In genomic region chr13:109330941-109331340, GRCh38 we compare ENCODE assay signal across 24 cellular contexts.
DNase-seq lines count a peak whose midpoint lies in the region; ATAC-seq and TF ChIP-seq lines count a peak whose summit lies in the region.
"Had no signal": no experiment of that assay in that cellular context is flagged by ENCODE, and none has a peak within 500 bp of the region (broad histone marks: within the 10 kb centered on the region; RNA-seq: fewer than 3 reads in every experiment).

No MANE protein-coding gene starts in this region.

- H3K36me3 ChIP-seq in ACC112 (ENCODE audit: insufficient read depth, low read length) (no peaks in the 10 kb centered on the region), brain microvascular endothelial cell (replicated peaks) (no peaks in the 10 kb centered on the region), HAP-1 (replicated peaks) (no peaks in the 10 kb centered on the region)
- H3K36me3 ChIP-seq: esophagus muscularis mucosa, MG63, neural progenitor cell, tibial nerve had no signal

- H3K27ac ChIP-seq in ACC112 (ENCODE audit: low read depth, low read length): peak overlapping the region; percentile 32; the same call in 1 of the 2 replicates
- H3K27ac ChIP-seq in brain microvascular endothelial cell: no peak overlapping the region
- no peak overlapping the region for H3K27ac ChIP-seq in foreskin keratinocyte
- H3K27ac ChIP-seq: esophagus muscularis mucosa, neural progenitor cell, parathyroid adenoma, tibial nerve had no signal

- H3K79me2 ChIP-seq in ACC112 (ENCODE audit: control insufficient read depth, insufficient read depth, low read length, unreplicated experiment): no peaks in the 10 kb centered on the region
- H3K79me2 ChIP-seq: parathyroid adenoma had no signal

- no peak overlapping the region for H2AFZ ChIP-seq in ACC112 (ENCODE audit: low read length, unreplicated experiment)
- H2AFZ ChIP-seq: neural progenitor cell, parathyroid adenoma had no signal

- H3K4me1 ChIP-seq in ACC112 (ENCODE audit: control insufficient read depth, insufficient read depth, low read length, unreplicated experiment) (peaks cover 14% of the 10 kb centered on the region), foreskin keratinocyte (no peaks in the 10 kb centered on the region), HAP-1 (no peaks in the 10 kb centered on the region)
- H3K4me1 ChIP-seq: esophagus muscularis mucosa, neural progenitor cell, parathyroid adenoma, tibial nerve had no signal

- TF ChIP-seq CTCF in HFFc6 (IDR thresholded peaks at IDR 0.05): no peak
- TF ChIP-seq CTCF in brain microvascular endothelial cell (IDR thresholded peaks at IDR 0.05; ENCODE audit: low read depth, low read length, missing control alignments): no peak
- no peak for TF ChIP-seq CTCF in foreskin keratinocyte (conservative IDR thresholded peaks at IDR 0.05)

- DNase-seq in HFFc6 (peak; percentile 37), brain microvascular endothelial cell (peak; percentile 14), foreskin keratinocyte (peak in 1 of 2 donors; percentile 52), HAP-1 (ENCODE audit: low spot score in 2 of 2) (no peak), NCI-H446 treated with DMSO at 0.1 percent for 48 hours (lab: John Stamatoyannopoulos, UW) (no peak)
- DNase-seq: activated CD4-positive, alpha-beta T cell treated with anti-CD3 and anti-CD28 coated beads, Interleukin-2, amount 50 U/mL, for 4 hours; activated CD4-positive, CD25-positive, alpha-beta regulatory T cell; activated naive CD4-positive, alpha-beta T cell treated with anti-CD3 and anti-CD28 coated beads, Interleukin-2, amount 50 U/mL, for 16 hours; anterior cingulate cortex; caudate nucleus; DMS153; GOT3; KBM-7; left colon; MG63; NCI-H1105 treated with DMSO at 0.1 percent for 48 hours; stimulated activated CD4-positive, alpha-beta T cell treated with anti-CD3 and anti-CD28 coated beads, Interleukin-2, amount 100 ng/mL, for 24 hours had no signal

- no peaks in the 10 kb centered on the region for H3K9me3 Mint-ChIP-seq in HFFc6
- H3K9me3 Mint-ChIP-seq: neural progenitor cell had no signal

- H3K4me3 ChIP-seq in ACC112 (ENCODE audit: low read depth, low read length) (no peak overlapping the region), brain microvascular endothelial cell (ENCODE audit: low read depth, low read length) (no peak overlapping the region), HAP-1 (no peak overlapping the region)
- H3K4me3 ChIP-seq: esophagus muscularis mucosa, MG63, neural progenitor cell, tibial nerve had no signal

- H3K4me1 Mint-ChIP-seq in HFFc6 (ENCODE audit: low read depth): peaks cover 29% of the 10 kb centered on the region

- peaks cover 3% of the 10 kb centered on the region for H3K27me3 Mint-ChIP-seq in HFFc6 (ENCODE audit: insufficient read depth)

- H3K9me3 ChIP-seq in HAP-1: no peaks in the 10 kb centered on the region
- H3K9me3 ChIP-seq: esophagus muscularis mucosa, MG63, tibial nerve had no signal

- H3K4me3 Mint-ChIP-seq in HFFc6: no peak overlapping the region
- H3K4me3 Mint-ChIP-seq: neural progenitor cell had no signal

- H3K27me3 ChIP-seq in ACC112 (ENCODE audit: insufficient read depth, low read length) (no peaks in the 10 kb centered on the region), brain microvascular endothelial cell (replicated peaks) (no peaks in the 10 kb centered on the region), foreskin keratinocyte (no peaks in the 10 kb centered on the region), HAP-1 (ENCODE audit: low read depth) (no peaks in the 10 kb centered on the region)
- H3K27me3 ChIP-seq: esophagus muscularis mucosa, MG63, neural progenitor cell, tibial nerve had no signal

- in situ Hi-C loops in brain microvascular endothelial cell (cut with HindIII; ENCODE audit: low pct_ligation_motif_present, low sequenced_read_pairs) (no loop called here), HAP-1 (cut with MboI; ENCODE audit: low sequenced_read_pairs) (no loop called here)

- peak overlapping the region; percentile 73 for H3K27ac Mint-ChIP-seq in HFFc6
- H3K27ac Mint-ChIP-seq: neural progenitor cell had no signal

- no peaks in the 10 kb centered on the region for H3K36me3 Mint-ChIP-seq in HFFc6 (ENCODE audit: low read depth)
- H3K36me3 Mint-ChIP-seq: neural progenitor cell had no signal

- ATAC-seq in foreskin keratinocyte (peak; percentile 43), esophagus mucosa (no peak), HG03432 (IDR thresholded peaks at IDR 0.05; ENCODE audit: unreplicated experiment) (no peak)
- ATAC-seq: left colon had no signal

Comparison
In these comparisons a context has a peak if more than half of its experiments do, and no peak if none do; other contexts are left out.
1. DNase-seq: peak in HFFc6 (single experiment) and brain microvascular endothelial cell (single experiment); none in HAP-1 (0 of 2) and NCI-H446 treated with DMSO at 0.1 percent for 48 hours (single experiment).